ENCODE assay signal across 22 cellular contexts in the genomic region with DNA sequence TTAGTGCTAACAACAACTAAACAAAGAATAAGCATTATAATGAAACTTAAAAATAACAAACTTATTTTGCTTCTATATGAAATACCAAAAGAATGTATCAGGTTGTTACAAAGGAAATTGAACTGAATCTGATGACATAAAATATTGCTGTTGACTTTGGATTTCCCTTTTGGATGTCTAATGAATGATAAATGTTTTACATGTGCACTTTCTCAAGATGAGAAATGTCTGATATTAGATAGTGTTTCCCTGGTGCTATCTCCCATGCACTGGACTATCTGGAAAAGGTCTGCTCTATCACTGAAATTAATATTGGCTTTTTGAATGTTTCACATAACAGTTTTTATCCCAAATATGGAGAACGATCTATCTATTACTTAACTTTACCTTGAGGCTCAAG.
DNase-seq lines count a peak whose midpoint lies in the region; ATAC-seq, FAIRE-seq and TF ChIP-seq lines count a peak whose summit lies in the region.
"Had no signal": no experiment of that assay in that cellular context is flagged by ENCODE, and none has a peak within 500 bp of the region (broad histone marks: within the 10 kb centered on the region; RNA-seq: fewer than 3 reads in every experiment).

No MANE protein-coding gene starts in this region.

- H2BK15ac ChIP-seq in H9 (ENCODE audit: low read depth, low read length) = no peak overlapping the region

- H3K27me3 Mint-ChIP-seq in H9 (ENCODE audit: low read depth) (no peaks in the 10 kb centered on the region), Caco-2 (ENCODE audit: insufficient read depth, unreplicated experiment) (peaks cover 3% of the 10 kb centered on the region), natural killer cell (ENCODE audit: low read depth in 2 of 2) (no peaks in the 10 kb centered on the region)
- H3K27me3 Mint-ChIP-seq: B cell; CD4-positive, CD25-positive, alpha-beta regulatory T cell had no signal

- H3K9me3 ChIP-seq in H9 (ENCODE audit: control insufficient read depth, low read depth, low read length) = no peaks in the 10 kb centered on the region
- H3K9me3 ChIP-seq in endothelial cell of umbilical vein (replicated peaks; ENCODE audit: control insufficient read depth, insufficient read depth, low read length) = no peaks in the 10 kb centered on the region
- H3K9me3 ChIP-seq in Caco-2 = no peaks in the 10 kb centered on the region
- H3K9me3 ChIP-seq: BLaER1 had no signal

- BruUV-seq in endothelial cell of umbilical vein (replicated peaks; lab: Mats Ljungman, UMichigan) = no TSS peak
- no TSS peak for BruUV-seq in Caco-2 (replicated peaks; lab: Mats Ljungman, UMichigan)

- no peak overlapping the region for H4K5ac ChIP-seq in H9 (ENCODE audit: insufficient read length, low read depth, low read length)

- ATAC-seq in SK-N-SH treated with all-trans-retinoic acid at 6 μM for 48 hours = peak; percentile 40; the same call in 2 of the 3 replicates
- no peak for ATAC-seq in HG03439 (IDR thresholded peaks at IDR 0.05; ENCODE audit: unreplicated experiment)
- ATAC-seq in natural killer cell = no peak
- ATAC-seq: CD8-positive, alpha-beta T cell had no signal

- H4K91ac ChIP-seq in H9 (ENCODE audit: insufficient read length, low read depth, low read length) = no peak overlapping the region

- H3K4me3 ChIP-seq in endothelial cell of umbilical vein (replicated peaks in 1 of 3; ENCODE audit: insufficient read depth in 1 of 3, low read depth in 1 of 3, low read length in 3 of 3) = no peak overlapping the region
- no peak overlapping the region for H3K4me3 ChIP-seq in Caco-2 (ENCODE audit: low read depth, low read length)
- H3K4me3 ChIP-seq: BLaER1 had no signal

- no peak overlapping the region for H3T11ph ChIP-seq in H9 (ENCODE audit: low read length)

- H4K8ac ChIP-seq in H9 (replicated peaks; ENCODE audit: insufficient read length, low read depth, low read length) = no peak overlapping the region

- H3K9me3 Mint-ChIP-seq in H9 = no peaks in the 10 kb centered on the region
- no peaks in the 10 kb centered on the region for H3K9me3 Mint-ChIP-seq in Caco-2 (ENCODE audit: unreplicated experiment)
- no peaks in the 10 kb centered on the region for H3K9me3 Mint-ChIP-seq in natural killer cell
- H3K9me3 Mint-ChIP-seq: CD4-positive, CD25-positive, alpha-beta regulatory T cell; CD8-positive, alpha-beta T cell had no signal

- FAIRE-seq in D721Med (lab: Jason Lieb, UNC) = peak; percentile 84
- no peak for FAIRE-seq in endothelial cell of umbilical vein (lab: Jason Lieb, UNC)
- FAIRE-seq: A204.1, G401.6, GM12892, H54 had no signal

- H2BK120ac ChIP-seq in H9 (ENCODE audit: low read depth, low read length, poor library complexity, severe bottlenecking) = no peak overlapping the region

- H3K4me3 Mint-ChIP-seq in H9 (no peak overlapping the region), Caco-2 (ENCODE audit: unreplicated experiment) (no peak overlapping the region), natural killer cell (no peak overlapping the region)
- H3K4me3 Mint-ChIP-seq: B cell; CD4-positive, CD25-positive, alpha-beta regulatory T cell; CD8-positive, alpha-beta T cell had no signal

- CTCF ChIA-PET in endothelial cell of umbilical vein (lab: Charles Lee) (interaction anchor here (0.8 kb wide), 1 partner anchor 15 kb away, joined by 3 read pairs; no protein-coding TSS in a partner anchor), Caco-2 (lab: Charles Lee) (no interaction called here)

- no peak overlapping the region for H2BK20ac ChIP-seq in H9 (ENCODE audit: low read depth, low read length, poor library complexity, severe bottlenecking)

- H3K9ac ChIP-seq in H9 (ENCODE audit: extremely low read depth, insufficient read length, low read length) (no peak overlapping the region), endothelial cell of umbilical vein (replicated peaks; ENCODE audit: extremely low read depth, insufficient read depth, low read length) (no peak overlapping the region)
- H3K9ac ChIP-seq: BLaER1 had no signal

- no peak overlapping the region for H3K4me2 ChIP-seq in H9 (ENCODE audit: insufficient read depth, insufficient read length, low read length)
- no peak overlapping the region for H3K4me2 ChIP-seq in endothelial cell of umbilical vein (ENCODE audit: insufficient read depth, low read length)
- H3K4me2 ChIP-seq: BLaER1 had no signal

- dilution Hi-C loops in endothelial cell of umbilical vein (cut with MboI; ENCODE audit: extremely low pct_ligation_motif_present, low sequenced_read_pairs) = no loop called here

- no peak for TF ChIP-seq POLR2A in endothelial cell of umbilical vein (IDR thresholded peaks at IDR 0.05; ENCODE audit: low read depth, low read length)

- H3K27ac Mint-ChIP-seq in H9 (peak overlapping the region in 2 of 3 experiments; percentile 31 to 73; a peak in 2 of 7 replicates), Caco-2 (ENCODE audit: unreplicated experiment) (no peak overlapping the region), natural killer cell (no peak overlapping the region)
- H3K27ac Mint-ChIP-seq: B cell; CD4-positive, CD25-positive, alpha-beta regulatory T cell; CD8-positive, alpha-beta T cell had no signal

- H3K4me1 ChIP-seq in H9 (ENCODE audit: insufficient read depth, low read length) (peaks cover 10% of the 10 kb centered on the region; the same call in 1 of the 2 replicates), endothelial cell of umbilical vein (ENCODE audit: control insufficient read depth, extremely low read depth, insufficient read depth, low read length) (no peaks in the 10 kb centered on the region), Caco-2 (no peaks in the 10 kb centered on the region)
- H3K4me1 ChIP-seq: BLaER1 had no signal

- H3K27ac ChIP-seq in H9 (ENCODE audit: insufficient read length, low read depth, low read length) (no peak overlapping the region), endothelial cell of umbilical vein (ENCODE audit: insufficient read depth, low read depth, low read length) (no peak overlapping the region)
- H3K27ac ChIP-seq: 22Rv1, BLaER1, C4-2B had no signal

- no peak overlapping the region for H3K23ac ChIP-seq in H9 (ENCODE audit: insufficient read length, low read depth, low read length)

- H2BK5ac ChIP-seq in H9 (ENCODE audit: insufficient read length, low read length) = no peak overlapping the region

- intact Hi-C loops in endothelial cell of umbilical vein (cut with micrococcal nuclease) (loop anchor here (1.0 kb wide), 1 partner anchor 44 kb away; no protein-coding TSS in a partner anchor), Caco-2 (cut with micrococcal nuclease; ENCODE audit: unreplicated experiment) (no loop called here), natural killer cell (cut with micrococcal nuclease) (no loop called here)

- no peak overlapping the region for H3K18ac ChIP-seq in H9 (ENCODE audit: insufficient read length, low read depth, low read length)

- peaks cover 44 to 47% of the 10 kb centered on the region in 2 experiments for H3K4me1 Mint-ChIP-seq in H9
- H3K4me1 Mint-ChIP-seq in Caco-2 (ENCODE audit: low read depth, unreplicated experiment) = no peaks in the 10 kb centered on the region
- no peaks in the 10 kb centered on the region for H3K4me1 Mint-ChIP-seq in natural killer cell
- H3K4me1 Mint-ChIP-seq: B cell; CD4-positive, CD25-positive, alpha-beta regulatory T cell had no signal

- POLR2A ChIA-PET in endothelial cell of umbilical vein (lab: Charles Lee) = no interaction called here
- POLR2A ChIA-PET in Caco-2 (lab: Charles Lee) = no interaction called here

- H2AK5ac ChIP-seq in H9 (ENCODE audit: insufficient read length, low read length) = no peak overlapping the region

- H3K23me2 ChIP-seq in H9 (ENCODE audit: insufficient read length, low read depth, low read length, poor library complexity, severe bottlenecking) = no peaks in the 10 kb centered on the region

- H3K79me2 ChIP-seq in H9 (ENCODE audit: insufficient read depth, low read length) = no peaks in the 10 kb centered on the region
- no peaks in the 10 kb centered on the region for H3K79me2 ChIP-seq in endothelial cell of umbilical vein (ENCODE audit: control insufficient read depth, insufficient read depth, low read length)

- H3K36me3 ChIP-seq in endothelial cell of umbilical vein (ENCODE audit: control insufficient read depth in 2 of 2, extremely low read depth in 1 of 2, insufficient read depth in 2 of 2, low read length in 2 of 2) (no peaks in the 10 kb centered on the region), Caco-2 (ENCODE audit: control insufficient read depth, insufficient read depth, low read length) (no peaks in the 10 kb centered on the region)
- H3K36me3 ChIP-seq: BLaER1 had no signal

- TF ChIP-seq CTCF in D721Med (IDR thresholded peaks at IDR 0.05; ENCODE audit: insufficient read depth, missing control alignments) (no peak), H9 (conservative IDR thresholded peaks at IDR 0.05) (no peak), endothelial cell of umbilical vein (IDR thresholded peaks at IDR 0.05; ENCODE audit: extremely low read depth in 1 of 2, insufficient read depth in 1 of 2, low read depth in 1 of 2, low read length in 2 of 2) (no peak), Caco-2 (IDR thresholded peaks at IDR 0.05; ENCODE audit: insufficient read depth in 1 of 2, low read depth in 1 of 2, low read length in 1 of 2, severe bottlenecking in 1 of 2, unreplicated experiment in 1 of 2) (no peak), natural killer cell (IDR thresholded peaks at IDR 0.05) (no peak)

- H2AFZ ChIP-seq in H9 (ENCODE audit: low read length) (no peak overlapping the region), endothelial cell of umbilical vein (ENCODE audit: low read depth, low read length) (no peak overlapping the region)

- no peaks in the 10 kb centered on the region for H4K20me1 ChIP-seq in H9 (ENCODE audit: control insufficient read depth, insufficient read depth, insufficient read length)
- H4K20me1 ChIP-seq in endothelial cell of umbilical vein (replicated peaks; ENCODE audit: control insufficient read depth, extremely low read depth, insufficient read depth, low read length) = no peaks in the 10 kb centered on the region
- H4K20me1 ChIP-seq: BLaER1 had no signal

- no peak overlapping the region for H3K4ac ChIP-seq in H9 (ENCODE audit: low read depth, low read length)

- no peak overlapping the region for H3K14ac ChIP-seq in H9 (ENCODE audit: insufficient read depth, low read length)

- H3K36me3 Mint-ChIP-seq in H9 (ENCODE audit: insufficient read depth in 1 of 3, low read depth in 3 of 3) (no peaks in the 10 kb centered on the region; a peak in 1 of 7 replicates), Caco-2 (ENCODE audit: insufficient read depth, unreplicated experiment) (no peaks in the 10 kb centered on the region), natural killer cell (no peaks in the 10 kb centered on the region)
- H3K36me3 Mint-ChIP-seq: CD8-positive, alpha-beta T cell had no signal

- WGBS in H9 (ENCODE audit: extremely low coverage, insufficient read length, low lambda C conversion rate) = no CpG with 5 or more reads among the region's 1 CpG

- H3K9me1 ChIP-seq in endothelial cell of umbilical vein (replicated peaks; ENCODE audit: control insufficient read depth, extremely low read depth, insufficient read depth, low read length) = no peaks in the 10 kb centered on the region

- H2BK12ac ChIP-seq in H9 (ENCODE audit: insufficient read length, low read depth, low read length) = no peak overlapping the region

- H3K79me1 ChIP-seq in H9 (ENCODE audit: insufficient read depth, low read depth, low read length, poor library complexity, severe bottlenecking) = no peaks in the 10 kb centered on the region

- H3K56ac ChIP-seq in H9 (ENCODE audit: insufficient read length, low read depth, low read length) = no peak overlapping the region

- H3K27me3 ChIP-seq in H9 (ENCODE audit: insufficient read depth, low read length) (no peaks in the 10 kb centered on the region), endothelial cell of umbilical vein (ENCODE audit: control insufficient read depth in 2 of 2, insufficient read depth in 2 of 2, low read length in 2 of 2) (no peaks in the 10 kb centered on the region), Caco-2 (replicated peaks; ENCODE audit: control insufficient read depth, insufficient read depth, low read length) (no peaks in the 10 kb centered on the region)
- H3K27me3 ChIP-seq: BLaER1 had no signal

- DNase-seq in D721Med (ENCODE audit: insufficient read length, low spot score) = no peak
- DNase-seq in H9 = no peak
- peak; percentile 28 for DNase-seq in endothelial cell of umbilical vein (ENCODE audit: low read depth, low spot score)
- no peak for DNase-seq in Caco-2
- DNase-seq in natural killer cell = no peak
- no peak for DNase-seq in RKO (ENCODE audit: low spot score)
- DNase-seq: CD4-positive, CD25-positive, alpha-beta regulatory T cell; CD8-positive, alpha-beta T cell; DMS53; DMS79 treated with DMSO at 0.1 percent for 48 hours; GOT3; HCEC 1CT had no signal

Comparison
In these comparisons a context has a peak if more than half of its experiments do, and no peak if none do; other contexts are left out.
1. H3K27ac Mint-ChIP-seq: peak in H9 (2 of 3); none in Caco-2 (single experiment) and natural killer cell (0 of 2).